17 cellular contexts compared by ENCODE assay signal in genomic region chr1:15201221-15201620, GRCh38. TPM values are rescaled to one million over a fixed set of nuclear protein-coding genes. Genes with fewer than 3 reads are reported as not detected.
A peak's percentile ranks its signal among the peaks of the same experiment; 100 is the strongest.
DNase-seq lines count a peak whose midpoint lies in the region; ATAC-seq, FAIRE-seq and TF ChIP-seq lines count a peak whose summit lies in the region.
"Had no signal": no experiment of that assay in that cellular context is flagged by ENCODE, and none has a peak within 500 bp of the region (broad histone marks: within the 10 kb centered on the region; RNA-seq: fewer than 3 reads in every experiment).

No MANE protein-coding gene starts in this region.

- WGBS in hepatocyte (ENCODE audit: low lambda C conversion rate, missing lambda C conversion rate) = 85% methylated on average over 4 of the region's 4 CpGs
- WGBS in small intestine, 3 donors = 11 to 48% (median 20%) methylated on average over 4 of the region's 4 CpGs

- no peaks in the 10 kb centered on the region for H3K27me3 Mint-ChIP-seq in Caco-2 (ENCODE audit: insufficient read depth, unreplicated experiment)

- DNase-seq in Caco-2 (no peak), hepatocyte (ENCODE audit: low spot score) (no peak), small intestine (no peak), foreskin melanocyte (no peak), H7 (no peak)
- DNase-seq: activated CD4-positive, alpha-beta T cell treated with anti-CD3 and anti-CD28 coated beads for 48 hours; activated naive CD4-positive, alpha-beta T cell treated with Interleukin-2 at 50 U/mL for 16 hours; cortex of kidney; GDM1; head of caudate nucleus; SIG-M5 had no signal

- CTCF ChIA-PET in Caco-2 (lab: Charles Lee) = interaction anchor here (1.0 to 1.9 kb wide), 3 partner anchors 48 to 73 kb away, joined by 4 to 14 read pairs (median 6); partner anchors contain the start of gene TMEM51

- H3K4me1 Mint-ChIP-seq in Caco-2 (ENCODE audit: low read depth, unreplicated experiment) = peaks cover 27% of the 10 kb centered on the region

- H3K27me3 ChIP-seq in Caco-2 (replicated peaks; ENCODE audit: control insufficient read depth, insufficient read depth, low read length) (no peaks in the 10 kb centered on the region), hepatocyte (no peaks in the 10 kb centered on the region), small intestine (ENCODE audit: control insufficient read depth in 2 of 2, insufficient read depth in 2 of 2, low read length in 2 of 2) (no peaks in the 10 kb centered on the region), H7 (ENCODE audit: control insufficient read depth, insufficient read depth, low read length) (no peaks in the 10 kb centered on the region)

- no peaks in the 10 kb centered on the region for H3K9me3 Mint-ChIP-seq in Caco-2 (ENCODE audit: unreplicated experiment)
- H3K9me3 Mint-ChIP-seq: mesothelial cell of epicardium had no signal

- intact Hi-C loops in Caco-2 (cut with micrococcal nuclease; ENCODE audit: unreplicated experiment) = no loop called here

- H3K4me3 Mint-ChIP-seq in Caco-2 (ENCODE audit: unreplicated experiment) = no peak overlapping the region
- H3K4me3 Mint-ChIP-seq: mesothelial cell of epicardium had no signal

- H3K9me2 ChIP-seq in hepatocyte (replicated peaks; ENCODE audit: insufficient read depth) = no peaks in the 10 kb centered on the region

- peaks cover 37% of the 10 kb centered on the region for H3K79me2 ChIP-seq in hepatocyte

- peak overlapping the region; percentile 75 for H3K27ac Mint-ChIP-seq in Caco-2 (ENCODE audit: unreplicated experiment)

- TF ChIP-seq CTCF in Caco-2 (IDR thresholded peaks at IDR 0.05; ENCODE audit: insufficient read depth in 1 of 2, low read depth in 1 of 2, low read length in 1 of 2, severe bottlenecking in 1 of 2, unreplicated experiment in 1 of 2) (no peak), hepatocyte (IDR thresholded peaks at IDR 0.05; ENCODE audit: poor library complexity) (no peak)

- peak; percentile 72 for FAIRE-seq in TTC549 (lab: Jason Lieb, UNC)
- FAIRE-seq in small intestine (lab: Jason Lieb, UNC) = peak; percentile 72
- FAIRE-seq: D721Med, GM12891 had no signal

- peaks cover 48% of the 10 kb centered on the region for H3K4me1 ChIP-seq in Caco-2
- peaks cover 41% of the 10 kb centered on the region for H3K4me1 ChIP-seq in hepatocyte (ENCODE audit: insufficient read depth)
- H3K4me1 ChIP-seq in small intestine (ENCODE audit: control insufficient read depth in 2 of 2, insufficient read depth in 1 of 2, low read depth in 1 of 2, low read length in 1 of 2) = peaks cover 6 to 7% of the 10 kb centered on the region in 2 donors

- no peaks in the 10 kb centered on the region for H4K20me1 ChIP-seq in hepatocyte (ENCODE audit: insufficient read depth, poor library complexity, severe bottlenecking)

- no peaks in the 10 kb centered on the region; the same call in 1 of the 2 replicates for H3K36me3 ChIP-seq in Caco-2 (ENCODE audit: control insufficient read depth, insufficient read depth, low read length)
- H3K36me3 ChIP-seq in hepatocyte (replicated peaks; ENCODE audit: insufficient read depth, low read depth) = no peaks in the 10 kb centered on the region
- no peaks in the 10 kb centered on the region for H3K36me3 ChIP-seq in small intestine (ENCODE audit: control insufficient read depth in 2 of 2, insufficient read depth in 2 of 2, low read length in 2 of 2)
- no peaks in the 10 kb centered on the region for H3K36me3 ChIP-seq in H7 (replicated peaks; ENCODE audit: control insufficient read depth, insufficient read depth, low read length)

- ATAC-seq in GM18519 (IDR thresholded peaks at IDR 0.05; ENCODE audit: low FRiP score, unreplicated experiment) (no peak), HG03439 (IDR thresholded peaks at IDR 0.05; ENCODE audit: unreplicated experiment) (no peak)

- peak overlapping the region; percentile 61 for H3K4me2 ChIP-seq in hepatocyte

- H2AFZ ChIP-seq in hepatocyte = no peak overlapping the region

- H3K9me3 ChIP-seq in Caco-2 = no peaks in the 10 kb centered on the region
- H3K9me3 ChIP-seq in hepatocyte (ENCODE audit: low read depth) = no peaks in the 10 kb centered on the region
- H3K9me3 ChIP-seq in small intestine (ENCODE audit: control insufficient read depth, low read depth) = no peaks in the 10 kb centered on the region

- no peak overlapping the region for H3K4me3 ChIP-seq in Caco-2 (ENCODE audit: low read depth, low read length)
- H3K4me3 ChIP-seq in hepatocyte = no peak overlapping the region
- no peak overlapping the region for H3K4me3 ChIP-seq in small intestine (ENCODE audit: low read depth in 1 of 2, low read length in 2 of 2)
- no peak overlapping the region for H3K4me3 ChIP-seq in H7 (ENCODE audit: insufficient read depth, low read depth, low read length)

- BruUV-seq in Caco-2 (replicated peaks; lab: Mats Ljungman, UMichigan) = no TSS peak

- peaks cover 15% of the 10 kb centered on the region for H3K36me3 Mint-ChIP-seq in Caco-2 (ENCODE audit: insufficient read depth, unreplicated experiment)
- H3K36me3 Mint-ChIP-seq: mesothelial cell of epicardium had no signal

- POLR2A ChIA-PET in Caco-2 (lab: Charles Lee) = no interaction called here

- H3K27ac ChIP-seq in hepatocyte (peak overlapping the region; percentile 90), small intestine (ENCODE audit: low read depth in 1 of 2, low read length in 1 of 2) (peak overlapping the region; percentile 79 to 91)

RNA-seq across cellular contexts. Expression of gene FHAD1, which starts 45.8 kb away (rescaled TPM):
- 0.18 TPM in 1 of 2 replicates, not detected in the other for total RNA-seq in Caco-2 (2022)
- 0.13 and 0.24 TPM in 2 replicates for total RNA-seq in hepatocyte
- 0.16 and 0.68 TPM in 2 replicates for polyA plus RNA-seq in hepatocyte
- under 1 TPM; 0.22 to 0.45 (median 0.27) TPM for polyA plus RNA-seq in small intestine
- 0.52 and 0.83 TPM in 2 replicates for total RNA-seq in H7 (2014; rRNA removed; shearing (Covaris generic))

RNA-seq across cellular contexts. Expression of gene TMEM51, which starts 47.7 kb away (rescaled TPM):
- 24.7 and 25.0 TPM in 2 replicates for total RNA-seq in Caco-2 (2022)
- total RNA-seq in hepatocyte = 23.7 and 24.0 TPM in 2 replicates
- polyA plus RNA-seq in hepatocyte = 23.4 and 25.1 TPM in 2 replicates
- 10 to 100 TPM; 16.3 to 25.2 (median 17.8) TPM for polyA plus RNA-seq in small intestine
- 9.8 and 11.9 TPM in 2 replicates for total RNA-seq in H7 (2014; rRNA removed; shearing (Covaris generic))
